In the genomic region with DNA sequence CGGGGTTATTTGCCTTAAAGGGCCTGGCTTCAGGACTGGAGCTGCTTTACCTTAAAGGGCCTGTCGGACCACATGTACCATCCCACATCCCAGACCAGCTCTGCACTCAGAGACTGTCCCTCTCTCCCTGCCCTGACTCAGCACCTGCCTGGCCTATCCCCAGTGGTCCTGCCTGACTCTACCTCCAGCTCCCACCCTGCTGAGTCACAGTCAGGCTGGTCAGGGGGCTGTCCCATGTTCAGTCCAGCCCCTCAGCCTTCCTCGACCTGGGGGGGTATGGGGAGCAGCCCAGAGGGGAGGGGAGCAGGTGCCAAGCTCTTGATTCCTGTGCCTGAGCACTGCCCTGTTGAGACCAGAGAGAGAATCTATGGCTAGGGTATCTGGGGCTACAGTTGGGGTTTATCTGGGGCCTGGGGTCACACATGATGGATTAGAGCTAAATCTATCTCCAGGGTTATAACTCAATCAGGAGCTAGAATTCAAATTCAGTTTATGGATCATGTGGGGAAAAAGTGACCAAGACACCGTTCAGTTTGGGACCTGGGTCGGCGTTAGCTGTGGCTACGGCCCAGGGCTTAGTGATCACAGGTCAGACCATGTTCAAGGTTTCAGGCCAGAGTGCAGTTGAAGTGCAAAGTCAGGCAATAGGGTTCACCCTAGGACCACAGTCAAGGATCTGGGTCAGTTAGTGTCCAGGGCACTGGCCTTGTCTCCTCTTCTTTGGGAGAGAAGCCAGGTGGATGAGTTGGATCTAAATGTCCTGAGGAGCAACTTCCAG, we compare ENCODE assay signal across 1 cellular context.
TF ChIP-seq lines count a peak whose summit lies in the region.

No MANE protein-coding gene starts in this region.

TF ChIP-seq in liver, 16 proteins besides CTCF, POLR2A, EP300 and RAD21:
- TF ChIP-seq MAX (IDR thresholded peaks at IDR 0.05) (no peak), TAF1 (conservative IDR thresholded peaks at IDR 0.05) (no peak), GABPA (IDR thresholded peaks at IDR 0.05 in 1 of 2, conservative IDR thresholded peaks at IDR 0.05 in 1 of 2) (no peak), HNF4G (IDR thresholded peaks at IDR 0.05) (peak; percentile 58), JUND (IDR thresholded peaks at IDR 0.05) (peak in 1 of 2 donors; percentile 59), ZBTB33 (IDR thresholded peaks at IDR 0.05) (peak; percentile 45), ATF3 (IDR thresholded peaks at IDR 0.05) (no peak), FOXA1 (IDR thresholded peaks at IDR 0.05) (no peak), FOXA2 (IDR thresholded peaks at IDR 0.05) (no peak), RXRA (IDR thresholded peaks at IDR 0.05) (peak; percentile 95 to 98), NR2F2 (IDR thresholded peaks at IDR 0.05) (no peak), SP1 (IDR thresholded peaks at IDR 0.05) (no peak), HNF4A (conservative IDR thresholded peaks at IDR 0.05) (peak in 1 of 2 donors; percentile 86), EGR1 (IDR thresholded peaks at IDR 0.05; ENCODE audit: low read depth in 2 of 2) (peak in 1 of 2 donors; percentile 6), YY1 (IDR thresholded peaks at IDR 0.05) (no peak)
- TF ChIP-seq, protein P1, sequence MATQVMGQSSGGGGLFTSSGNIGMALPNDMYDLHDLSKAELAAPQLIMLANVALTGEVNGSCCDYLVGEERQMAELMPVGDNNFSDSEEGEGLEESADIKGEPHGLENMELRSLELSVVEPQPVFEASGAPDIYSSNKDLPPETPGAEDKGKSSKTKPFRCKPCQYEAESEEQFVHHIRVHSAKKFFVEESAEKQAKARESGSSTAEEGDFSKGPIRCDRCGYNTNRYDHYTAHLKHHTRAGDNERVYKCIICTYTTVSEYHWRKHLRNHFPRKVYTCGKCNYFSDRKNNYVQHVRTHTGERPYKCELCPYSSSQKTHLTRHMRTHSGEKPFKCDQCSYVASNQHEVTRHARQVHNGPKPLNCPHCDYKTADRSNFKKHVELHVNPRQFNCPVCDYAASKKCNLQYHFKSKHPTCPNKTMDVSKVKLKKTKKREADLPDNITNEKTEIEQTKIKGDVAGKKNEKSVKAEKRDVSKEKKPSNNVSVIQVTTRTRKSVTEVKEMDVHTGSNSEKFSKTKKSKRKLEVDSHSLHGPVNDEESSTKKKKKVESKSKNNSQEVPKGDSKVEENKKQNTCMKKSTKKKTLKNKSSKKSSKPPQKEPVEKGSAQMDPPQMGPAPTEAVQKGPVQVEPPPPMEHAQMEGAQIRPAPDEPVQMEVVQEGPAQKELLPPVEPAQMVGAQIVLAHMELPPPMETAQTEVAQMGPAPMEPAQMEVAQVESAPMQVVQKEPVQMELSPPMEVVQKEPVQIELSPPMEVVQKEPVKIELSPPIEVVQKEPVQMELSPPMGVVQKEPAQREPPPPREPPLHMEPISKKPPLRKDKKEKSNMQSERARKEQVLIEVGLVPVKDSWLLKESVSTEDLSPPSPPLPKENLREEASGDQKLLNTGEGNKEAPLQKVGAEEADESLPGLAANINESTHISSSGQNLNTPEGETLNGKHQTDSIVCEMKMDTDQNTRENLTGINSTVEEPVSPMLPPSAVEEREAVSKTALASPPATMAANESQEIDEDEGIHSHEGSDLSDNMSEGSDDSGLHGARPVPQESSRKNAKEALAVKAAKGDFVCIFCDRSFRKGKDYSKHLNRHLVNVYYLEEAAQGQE (IDR thresholded peaks at IDR 0.05), result no peak
